In the genomic region with DNA sequence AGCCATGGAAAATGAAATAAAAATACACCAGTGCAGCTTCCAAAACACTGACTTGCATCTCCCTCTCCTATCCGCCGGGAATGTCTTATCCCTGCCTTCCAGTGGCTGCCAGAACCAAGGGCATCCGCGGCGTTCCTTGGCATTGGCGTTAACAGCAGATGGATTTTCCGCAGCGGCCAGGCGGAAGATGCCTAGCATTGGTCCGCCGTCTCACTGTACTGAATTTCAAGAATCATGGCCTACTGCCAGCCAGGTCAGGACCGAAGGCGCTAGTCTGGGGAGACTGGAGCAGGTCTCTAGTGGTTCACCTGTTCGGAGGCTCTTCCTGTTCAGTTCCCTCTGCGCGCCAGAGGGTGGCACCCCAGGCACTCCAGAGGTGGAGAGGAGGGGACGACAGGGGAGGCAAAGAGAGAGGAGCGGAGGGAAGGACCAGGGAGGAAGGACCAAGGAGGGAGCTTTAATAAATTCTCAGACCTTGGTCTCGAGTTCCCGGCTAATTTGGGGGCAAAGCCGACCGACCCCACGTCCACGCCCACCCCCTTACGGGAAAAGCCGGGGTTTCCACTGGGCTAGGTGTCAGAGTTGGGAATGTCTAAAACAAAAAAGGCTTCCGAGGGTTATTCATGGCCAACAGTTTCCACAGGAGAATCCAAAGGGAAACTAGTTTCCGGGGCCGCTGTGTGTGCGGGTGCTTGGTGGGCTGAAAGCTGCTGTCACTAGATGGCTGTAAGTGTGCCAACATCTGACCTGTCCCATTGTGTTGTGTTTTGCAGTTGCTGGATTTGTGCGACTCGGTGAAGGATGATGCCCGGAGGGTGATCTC, we compare ENCODE assay signal across 8 cellular contexts. TPM values are rescaled to one million over a fixed set of nuclear protein-coding genes. Genes with fewer than 3 reads are reported as not detected.
A peak's percentile ranks its signal among the peaks of the same experiment; 100 is the strongest.
DNase-seq lines count a peak whose midpoint lies in the region; ATAC-seq and TF ChIP-seq lines count a peak whose summit lies in the region.

No MANE protein-coding gene starts in this region.

- no peaks in the 10 kb centered on the region for H3K9me3 Mint-ChIP-seq in immature natural killer cell

- peaks cover 27 to 50% (median 38%) of the 10 kb centered on the region in 3 donors for H3K27me3 Mint-ChIP-seq in immature natural killer cell (ENCODE audit: low read depth in 3 of 3)

- H3K4me3 Mint-ChIP-seq in immature natural killer cell: peak overlapping the region; percentile 74 to 96 (median 82)

- no peak overlapping the region for H3K27ac ChIP-seq in AG04450 (ENCODE audit: low read depth, low read length)
- no peak overlapping the region for H3K27ac ChIP-seq in WERI-Rb-1
- no peak overlapping the region for H3K27ac ChIP-seq in skeletal muscle tissue (ENCODE audit: low read depth, low read length)

- H3K36me3 Mint-ChIP-seq in immature natural killer cell: peaks cover 0 to 3% (median 0%) of the 10 kb centered on the region in 3 donors

- H3K4me1 Mint-ChIP-seq in immature natural killer cell: peaks cover 41 to 52% of the 10 kb centered on the region in 2 donors

- H3K36me3 ChIP-seq in WERI-Rb-1 (no peaks in the 10 kb centered on the region), skeletal muscle tissue (ENCODE audit: control insufficient read depth in 3 of 3, insufficient read depth in 3 of 3, low read length in 3 of 3) (no peaks in the 10 kb centered on the region)

- peak overlapping the region in 2 of 3 donors; percentile 12 to 40 for H3K9ac ChIP-seq in skeletal muscle tissue (ENCODE audit: low read depth in 1 of 3, low read length in 3 of 3)

- no peak overlapping the region for H3K27ac Mint-ChIP-seq in immature natural killer cell

- CTCF ChIA-PET in AG04450 (lab: Charles Lee): interaction anchor here (0.6 to 1.9 kb wide), 14 partner anchors 12 to 586 kb away, joined by 3 to 7 read pairs (median 4); no protein-coding TSS in a partner anchor

- peak; percentile 25 for ATAC-seq in GM21423 (IDR thresholded peaks at IDR 0.05; ENCODE audit: unreplicated experiment)
- no peak for ATAC-seq in HG03045 (IDR thresholded peaks at IDR 0.05; ENCODE audit: unreplicated experiment)

- peaks cover 37% of the 10 kb centered on the region for H3K27me3 ChIP-seq in AG04450 (ENCODE audit: control insufficient read depth, insufficient read depth, low read length)
- H3K27me3 ChIP-seq in WERI-Rb-1 (ENCODE audit: insufficient read depth, low read depth, severe bottlenecking): peaks cover 73% of the 10 kb centered on the region
- peaks cover 0 to 22% (median 7%) of the 10 kb centered on the region in 3 donors for H3K27me3 ChIP-seq in skeletal muscle tissue (ENCODE audit: control insufficient read depth in 3 of 3, insufficient read depth in 3 of 3, low read length in 3 of 3)

- peaks cover 16% of the 10 kb centered on the region for H3K9me3 ChIP-seq in AG04450 (ENCODE audit: control insufficient read depth, insufficient read depth, low read length)
- H3K9me3 ChIP-seq in WERI-Rb-1 (ENCODE audit: severe bottlenecking): no peaks in the 10 kb centered on the region
- H3K9me3 ChIP-seq in skeletal muscle tissue (ENCODE audit: control insufficient read depth in 3 of 3, low read length in 3 of 3): no peaks in the 10 kb centered on the region

- DNase-seq in AG04450 (ENCODE audit: low read depth, low spot score) (no peak), NCI-H2196 (lab: John Stamatoyannopoulos, UW; ENCODE audit: unreplicated experiment) (peak; percentile 89), WERI-Rb-1 (peak; percentile 77), cardiac fibroblast (ENCODE audit: low read depth in 2 of 2) (peak; percentile 75 to 82), immature natural killer cell (peak; percentile 44 to 51 (median 44))

- TF ChIP-seq CTCF in AG04450 (IDR thresholded peaks at IDR 0.05; ENCODE audit: low read depth, low read length): peak; percentile 90
- peak; percentile 83 for TF ChIP-seq CTCF in WERI-Rb-1 (IDR thresholded peaks at IDR 0.05; ENCODE audit: low read depth, low read length)
- peak; percentile 96 for TF ChIP-seq CTCF in cardiac fibroblast (IDR thresholded peaks at IDR 0.05; ENCODE audit: low read depth, low read length)

- peak overlapping the region; percentile 57 for H3K4me3 ChIP-seq in AG04450 (ENCODE audit: low read depth, low read length)
- H3K4me3 ChIP-seq in WERI-Rb-1 (ENCODE audit: low read depth, low read length): no peak overlapping the region
- H3K4me3 ChIP-seq in cardiac fibroblast (replicated peaks in 1 of 2; ENCODE audit: low read depth in 2 of 2, low read length in 2 of 2): peak overlapping the region; percentile 46 to 58
- peak overlapping the region; percentile 47 to 79 (median 70) for H3K4me3 ChIP-seq in skeletal muscle tissue (ENCODE audit: low read length in 3 of 3)

- H3K4me1 ChIP-seq in skeletal muscle tissue (ENCODE audit: control insufficient read depth in 3 of 3, insufficient read depth in 3 of 3, low read length in 3 of 3): peaks cover 22 to 32% (median 32%) of the 10 kb centered on the region in 3 donors

- POLR2A ChIA-PET in AG04450 (lab: Yijun Ruan, JAX): no interaction called here

RNA-seq across cellular contexts. Expression of gene BCL2L11, which starts 3.7 kb away (rescaled TPM):
- polyA plus RNA-seq in AG04450 (2011; rRNA removed) (3.4 and 4.2 TPM in 2 replicates), immature natural killer cell (1 to 10 TPM; 2.0 to 5.4 (median 4.8) TPM)
- polyA minus RNA-seq in AG04450 (2011; rRNA and poly(A)+ RNA removed): 4.8 and 7.0 TPM in 2 replicates
- total RNA-seq in skeletal muscle tissue: 6.3 TPM
